Comparison of ENCODE assay signal across 2 cellular contexts in the genomic region with DNA sequence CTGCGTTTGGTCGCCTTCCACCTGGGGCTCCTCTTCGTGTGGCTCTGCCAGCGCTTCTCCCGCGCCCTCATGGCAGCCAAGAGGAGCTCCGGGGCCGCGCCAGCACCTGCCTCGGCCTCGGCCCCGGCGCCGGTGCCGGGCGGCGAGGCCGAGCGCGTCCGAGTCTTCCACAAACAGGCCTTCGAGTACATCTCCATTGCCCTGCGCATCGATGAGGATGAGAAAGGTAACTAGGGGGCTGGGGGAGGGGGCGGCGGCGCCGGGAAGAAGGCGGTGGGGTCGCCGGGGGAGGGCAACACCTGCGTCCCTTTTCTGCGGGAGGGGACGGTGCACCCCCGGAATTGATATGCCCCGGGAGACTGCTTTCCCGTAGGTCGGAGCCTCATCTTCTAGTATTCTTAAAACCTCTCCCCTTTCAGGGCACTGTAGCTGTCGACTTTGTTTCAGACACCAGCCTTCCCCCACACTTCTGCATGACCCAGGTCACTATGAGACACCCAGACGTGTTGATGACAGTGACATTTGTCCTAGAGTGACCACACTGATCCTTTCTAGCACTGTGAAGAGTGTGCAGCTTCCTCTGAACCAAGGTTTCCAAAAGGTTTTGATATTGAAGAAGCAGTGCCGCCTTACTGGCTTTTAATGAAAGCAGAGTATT.
TF ChIP-seq lines count a peak whose summit lies in the region.

No MANE protein-coding gene starts in this region.

TF ChIP-seq in HEK293, 187 proteins besides CTCF, POLR2A, EP300 and RAD21:
- TF ChIP-seq ZFP69B (tag by site-specific recombination; IDR thresholded peaks at IDR 0.05) = no peak
- no peak for TF ChIP-seq ZBTB8A (tag by site-specific recombination; IDR thresholded peaks at IDR 0.05)
- TF ChIP-seq SCRT1 (tag by site-specific recombination; IDR thresholded peaks at IDR 0.05; ENCODE audit: borderline replicate concordance) = no peak
- TF ChIP-seq, protein P1, sequence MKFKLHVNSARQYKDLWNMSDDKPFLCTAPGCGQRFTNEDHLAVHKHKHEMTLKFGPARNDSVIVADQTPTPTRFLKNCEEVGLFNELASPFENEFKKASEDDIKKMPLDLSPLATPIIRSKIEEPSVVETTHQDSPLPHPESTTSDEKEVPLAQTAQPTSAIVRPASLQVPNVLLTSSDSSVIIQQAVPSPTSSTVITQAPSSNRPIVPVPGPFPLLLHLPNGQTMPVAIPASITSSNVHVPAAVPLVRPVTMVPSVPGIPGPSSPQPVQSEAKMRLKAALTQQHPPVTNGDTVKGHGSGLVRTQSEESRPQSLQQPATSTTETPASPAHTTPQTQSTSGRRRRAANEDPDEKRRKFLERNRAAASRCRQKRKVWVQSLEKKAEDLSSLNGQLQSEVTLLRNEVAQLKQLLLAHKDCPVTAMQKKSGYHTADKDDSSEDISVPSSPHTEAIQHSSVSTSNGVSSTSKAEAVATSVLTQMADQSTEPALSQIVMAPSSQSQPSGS (tag by site-specific recombination; IDR thresholded peaks at IDR 0.05; ENCODE audit: low read depth) = no peak
- TF ChIP-seq ZNF692 (tag by site-specific recombination; IDR thresholded peaks at IDR 0.05) = no peak

TF ChIP-seq in GM12878, 131 proteins besides CTCF, POLR2A, EP300 and RAD21:
- no peak for TF ChIP-seq YY1 (IDR thresholded peaks at IDR 0.05; ENCODE audit: low read depth, low read length)
- TF ChIP-seq, protein P2, sequence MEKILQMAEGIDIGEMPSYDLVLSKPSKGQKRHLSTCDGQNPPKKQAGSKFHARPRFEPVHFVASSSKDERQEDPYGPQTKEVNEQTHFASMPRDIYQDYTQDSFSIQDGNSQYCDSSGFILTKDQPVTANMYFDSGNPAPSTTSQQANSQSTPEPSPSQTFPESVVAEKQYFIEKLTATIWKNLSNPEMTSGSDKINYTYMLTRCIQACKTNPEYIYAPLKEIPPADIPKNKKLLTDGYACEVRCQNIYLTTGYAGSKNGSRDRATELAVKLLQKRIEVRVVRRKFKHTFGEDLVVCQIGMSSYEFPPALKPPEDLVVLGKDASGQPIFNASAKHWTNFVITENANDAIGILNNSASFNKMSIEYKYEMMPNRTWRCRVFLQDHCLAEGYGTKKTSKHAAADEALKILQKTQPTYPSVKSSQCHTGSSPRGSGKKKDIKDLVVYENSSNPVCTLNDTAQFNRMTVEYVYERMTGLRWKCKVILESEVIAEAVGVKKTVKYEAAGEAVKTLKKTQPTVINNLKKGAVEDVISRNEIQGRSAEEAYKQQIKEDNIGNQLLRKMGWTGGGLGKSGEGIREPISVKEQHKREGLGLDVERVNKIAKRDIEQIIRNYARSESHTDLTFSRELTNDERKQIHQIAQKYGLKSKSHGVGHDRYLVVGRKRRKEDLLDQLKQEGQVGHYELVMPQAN (conservative IDR thresholded peaks at IDR 0.05) = 0 out of 2 replicates have a peak, but pooled peaks have one; percentile 66
- no peak for TF ChIP-seq SMAD1 (IDR thresholded peaks at IDR 0.05; ENCODE audit: low read depth, partially characterized antibody)
- no peak for TF ChIP-seq IRF4 (IDR thresholded peaks at IDR 0.05; ENCODE audit: low read depth, low read length)
- TF ChIP-seq MTA2 (IDR thresholded peaks at IDR 0.05; ENCODE audit: low read depth) = no peak
- no peak for TF ChIP-seq NFIC (IDR thresholded peaks at IDR 0.05; ENCODE audit: low read depth, low read length)
- TF ChIP-seq ZNF384 (IDR thresholded peaks at IDR 0.05; ENCODE audit: borderline replicate concordance, low read depth, low read length) = no peak
- no peak for TF ChIP-seq HSF1 (IDR thresholded peaks at IDR 0.05; ENCODE audit: low read depth, low read length)
- TF ChIP-seq POLR2AphosphoS5 (IDR thresholded peaks at IDR 0.05; ENCODE audit: low read length) = peak; percentile 48; the same call in 1 of the 2 replicates
- no peak for TF ChIP-seq CEBPB (IDR thresholded peaks at IDR 0.05; ENCODE audit: borderline replicate concordance in 1 of 2, low read depth in 2 of 2, low read length in 2 of 2)
- peak; percentile 45; the same call in 1 of the 2 replicates for TF ChIP-seq TAF1 (IDR thresholded peaks at IDR 0.05; ENCODE audit: borderline replicate concordance, low read depth, low read length)
- 0 out of 2 replicates have a peak, but pooled peaks have one; percentile 5 for TF ChIP-seq NR2F1 (conservative IDR thresholded peaks at IDR 0.05)
- TF ChIP-seq CEBPZ (IDR thresholded peaks at IDR 0.05; ENCODE audit: low read depth, low read length) = no peak
- no peak for TF ChIP-seq ZNF274 (IDR thresholded peaks at IDR 0.05; ENCODE audit: insufficient read depth, insufficient read length)
- 0 out of 2 replicates have a peak, but pooled peaks have one; percentile 15 for TF ChIP-seq DPF2 (IDR thresholded peaks at IDR 0.05)
